In the genomic region with DNA sequence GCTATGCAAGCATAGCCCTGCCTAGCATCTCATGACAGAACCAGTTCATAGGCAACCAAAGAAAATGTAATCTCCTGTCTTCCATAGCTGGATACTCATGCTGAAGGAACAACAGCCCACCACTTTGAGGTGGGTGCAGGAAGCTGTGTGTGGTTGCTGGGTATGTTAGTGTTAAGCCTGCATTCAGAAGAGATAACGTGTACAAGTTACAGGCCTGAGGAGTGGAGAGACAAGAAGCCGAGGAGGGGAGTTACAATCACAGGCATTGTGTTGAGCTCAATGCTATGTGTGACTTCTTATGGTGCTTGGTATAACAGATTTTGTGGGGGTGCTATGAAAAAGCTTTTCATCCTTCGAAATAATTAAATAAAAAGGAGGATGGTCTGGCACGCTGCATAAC, we compare ENCODE assay signal across 16 cellular contexts.
"Had no signal": no experiment of that assay in that cellular context is flagged by ENCODE, and none has a peak within 500 bp of the region (broad histone marks: within the 10 kb centered on the region; RNA-seq: fewer than 3 reads in every experiment).

No MANE protein-coding gene starts in this region.

- H3K36me3 ChIP-seq: neutrophil had no signal

- H3K27me3 ChIP-seq: neutrophil had no signal

- ATAC-seq: activated CD4-positive, CD25-positive, alpha-beta regulatory T cell treated with anti-CD3 and anti-CD28 coated beads, Interleukin-2, amount 50 U/mL, for 24 hours; left colon; stimulated activated naive B cell treated with anti-CD40 and anti-IgM and Interleukin-4, amounts not matched to agents 10 μg/mL and 1 μg/mL and 100 μg/mL, for 72 hours had no signal

- DNase-seq: activated CD4-positive, alpha-beta T cell treated with anti-CD3 and anti-CD28 coated beads, Interleukin-2, amount 50 U/mL, for 1 hour; activated CD8-positive, alpha-beta memory T cell treated with anti-CD3 and anti-CD28 coated beads for 24 hours; activated naive CD4-positive, alpha-beta T cell; effector CD8-positive, alpha-beta T cell; foreskin fibroblast; left colon; naive B cell; stimulated activated CD4-positive, alpha-beta T cell treated with anti-CD3 and anti-CD28 coated beads, Interleukin-15, amount 100 ng/mL, for 24 hours; stimulated activated CD4-positive, alpha-beta T cell treated with anti-CD3 and anti-CD28 coated beads, Interleukin-4, amount 100 ng/mL, for 1 hour; stimulated activated naive B cell treated with anti-CD40 and anti-IgM and Interleukin-4, amounts not matched to agents 10 μg/mL and 1 μg/mL and 100 μg/mL, for 72 hours had no signal

- H3K27me3 Mint-ChIP-seq: naive B cell; stimulated activated naive B cell treated with anti-CD40 and anti-IgM and Interleukin-4, amounts not matched to agents 10 μg/mL and 1 μg/mL and 100 μg/mL, for 72 hours; type B pancreatic cell had no signal

- H3K4me1 Mint-ChIP-seq: naive B cell; stimulated activated naive B cell treated with anti-CD40 and anti-IgM and Interleukin-4, amounts not matched to agents 10 μg/mL and 1 μg/mL and 100 μg/mL, for 72 hours had no signal

- H3K9me3 Mint-ChIP-seq: naive B cell; stimulated activated naive B cell treated with anti-CD40 and anti-IgM and Interleukin-4, amounts not matched to agents 10 μg/mL and 1 μg/mL and 100 μg/mL, for 72 hours; T-helper 2 cell treated with Interferon-gamma antibody and Interleukin-4, amounts not matched to agents 5 μg/mL and 100 μg/mL, for 36 hours; type B pancreatic cell had no signal

- H3K36me3 Mint-ChIP-seq: naive B cell; stimulated activated naive B cell treated with anti-CD40 and anti-IgM and Interleukin-4, amounts not matched to agents 10 μg/mL and 1 μg/mL and 100 μg/mL, for 72 hours; type B pancreatic cell had no signal

- H3K9me3 ChIP-seq: neutrophil had no signal

- H3K4me3 ChIP-seq: coronary artery, lung had no signal

- H3K27ac ChIP-seq: coronary artery, neutrophil had no signal

- H3K27ac Mint-ChIP-seq: stimulated activated naive B cell treated with anti-CD40 and anti-IgM and Interleukin-4, amounts not matched to agents 10 μg/mL and 1 μg/mL and 100 μg/mL, for 72 hours; T-helper 2 cell treated with Interferon-gamma antibody and Interleukin-4, amounts not matched to agents 5 μg/mL and 100 μg/mL, for 36 hours; type B pancreatic cell had no signal

- H3K4me3 Mint-ChIP-seq: naive B cell; stimulated activated naive B cell treated with anti-CD40 and anti-IgM and Interleukin-4, amounts not matched to agents 10 μg/mL and 1 μg/mL and 100 μg/mL, for 72 hours; T-helper 2 cell treated with Interferon-gamma antibody and Interleukin-4, amounts not matched to agents 5 μg/mL and 100 μg/mL, for 36 hours; type B pancreatic cell had no signal
